1 cellular context compared by ENCODE assay signal in genomic region chr12:68185598-68185997, GRCh38.
TF ChIP-seq lines count a peak whose summit lies in the region.

No MANE protein-coding gene starts in this region.

TF ChIP-seq in K562, 482 proteins besides CTCF, POLR2A, EP300 and RAD21:
- no peak for TF ChIP-seq REST (CRISPR knock-in tag; IDR thresholded peaks at IDR 0.05; ENCODE audit: low read depth)
- no peak for TF ChIP-seq CEBPG (CRISPR knock-in tag; IDR thresholded peaks at IDR 0.05)
- peak in 1 of 2 experiments; percentile 35; a peak in 1 of 4 replicates for TF ChIP-seq CEBPG (tag; conservative IDR thresholded peaks at IDR 0.05 in 1 of 2, IDR thresholded peaks at IDR 0.05 in 1 of 2)
- TF ChIP-seq CEBPB (tag; IDR thresholded peaks at IDR 0.05) = peak; percentile 80
